ENCODE assay signal across 8 cellular contexts in genomic region chr18:76518543-76519155, GRCh38. TPM values are rescaled to one million over a fixed set of nuclear protein-coding genes. Genes with fewer than 3 reads are reported as not detected.
A peak's percentile ranks its signal among the peaks of the same experiment; 100 is the strongest.
DNase-seq lines count a peak whose midpoint lies in the region; ATAC-seq and TF ChIP-seq lines count a peak whose summit lies in the region.

No MANE protein-coding gene starts in this region.

- H3K27me3 ChIP-seq in stomach = peaks cover 0 to 5% (median 0%) of the 10 kb centered on the region in 3 donors

- in situ Hi-C loops in astrocyte of the cerebellum (cut with HindIII; ENCODE audit: low sequenced_read_pairs) = no loop called here

- H3K36me3 ChIP-seq in stomach = no peaks in the 10 kb centered on the region

- peak; percentile 35 for ATAC-seq in HG02798 (IDR thresholded peaks at IDR 0.05; ENCODE audit: poor library complexity, unreplicated experiment)
- ATAC-seq in GM21360 (IDR thresholded peaks at IDR 0.05; ENCODE audit: unreplicated experiment) = no peak

- H3K27ac ChIP-seq in stomach = peak overlapping the region; percentile 42 to 71 (median 45)

- no peak for TF ChIP-seq EP300 in stomach (IDR thresholded peaks at IDR 0.05)

- peaks cover 0 to 6% (median 0%) of the 10 kb centered on the region in 4 donors for H3K4me1 ChIP-seq in stomach

- DNase-seq in AG09309 (ENCODE audit: low read depth) = no peak
- DNase-seq in astrocyte of the cerebellum (ENCODE audit: low read depth) = no peak
- DNase-seq in iris pigment epithelial cell (ENCODE audit: low read depth) = peak; percentile 62
- no peak for DNase-seq in stomach
- no peak for DNase-seq in A172 (ENCODE audit: low spot score)
- no peak for DNase-seq in GM10266 (ENCODE audit: extremely low spot score)

- 23 to 42% (median 24%) methylated on average over 23 of the region's 23 CpGs for WGBS in stomach, 5 donors

- H3K9me3 ChIP-seq in stomach = no peaks in the 10 kb centered on the region

- no peak for TF ChIP-seq POLR2A in stomach (IDR thresholded peaks at IDR 0.05)

- peak overlapping the region; percentile 40 for H3K4me3 ChIP-seq in AG09309 (ENCODE audit: control insufficient read depth, low read depth, low read length)
- peak overlapping the region; percentile 11 for H3K4me3 ChIP-seq in astrocyte of the cerebellum (ENCODE audit: low read depth, low read length)
- peak overlapping the region; percentile 23 to 32 (median 27) for H3K4me3 ChIP-seq in stomach

- TF ChIP-seq CTCF in AG09309 (IDR thresholded peaks at IDR 0.05; ENCODE audit: control insufficient read depth, insufficient read depth, low read depth, low read length, missing control alignments) (no peak), astrocyte of the cerebellum (IDR thresholded peaks at IDR 0.05; ENCODE audit: low read depth, low read length, missing control alignments) (no peak), stomach (IDR thresholded peaks at IDR 0.05) (no peak), GM10266 (IDR thresholded peaks at IDR 0.05; ENCODE audit: control insufficient read depth, insufficient read depth, low read depth, missing control alignments) (no peak)

- intact Hi-C loops in stomach (cut with DNase I; ENCODE audit: low total_unique reads) = no loop called here

RNA-seq across cellular contexts. Expression of gene ZNF516, which starts 23.6 kb away (rescaled TPM):
- 10 to 100 TPM; 12.8 to 25.9 (median 17.0) TPM for total RNA-seq in stomach
- polyA plus RNA-seq in stomach = 1 to 10 TPM; 2.3 to 6.9 (median 3.2) TPM
- total RNA-seq in A172 (2014; rRNA removed; shearing (Covaris generic)) = 2.1 and 4.8 TPM in 2 replicates
